14 cellular contexts compared by ENCODE assay signal in genomic region chr2:190694479-190694878, GRCh38. TPM values are rescaled to one million over a fixed set of nuclear protein-coding genes. Genes with fewer than 3 reads are reported as not detected.
A peak's percentile ranks its signal among the peaks of the same experiment; 100 is the strongest.
DNase-seq lines count a peak whose midpoint lies in the region; ATAC-seq, FAIRE-seq and TF ChIP-seq lines count a peak whose summit lies in the region.
"Had no signal": no experiment of that assay in that cellular context is flagged by ENCODE, and none has a peak within 500 bp of the region (broad histone marks: within the 10 kb centered on the region; RNA-seq: fewer than 3 reads in every experiment).

No MANE protein-coding gene starts in this region.

- no peak overlapping the region for H3K4me2 ChIP-seq in HepG2 (ENCODE audit: low read depth, low read length)
- H3K4me2 ChIP-seq: GM23338 had no signal

- no peaks in the 10 kb centered on the region for H4K20me1 ChIP-seq in HepG2 (ENCODE audit: insufficient read depth, low read length)

- H3K4me3 Mint-ChIP-seq in central memory CD8-positive, alpha-beta T cell = no peak overlapping the region
- peak overlapping the region; percentile 36 for H3K4me3 Mint-ChIP-seq in stimulated activated effector memory CD8-positive, alpha-beta T cell treated with anti-CD3 and anti-CD28 coated beads, Interleukin-12 subunit alpha, Interleukin-12 subunit beta, amount 100 ng/mL, for 72 hours
- H3K4me3 Mint-ChIP-seq: CD8-positive, alpha-beta memory T cell; GM23338 had no signal

- no peak overlapping the region for H2AFZ ChIP-seq in HepG2 (ENCODE audit: low read length)
- H2AFZ ChIP-seq: GM23338 had no signal

- H3K27ac ChIP-seq in HepG2 (ENCODE audit: extremely low read length, insufficient read depth, low read length) (no peak overlapping the region), right lobe of liver (no peak overlapping the region), HEK293 (ENCODE audit: extremely low read depth, low read depth, low read length) (no peak overlapping the region)

- H3K4me1 ChIP-seq in HepG2 (ENCODE audit: insufficient read depth, low read length) (peaks cover 13% of the 10 kb centered on the region), right lobe of liver (no peaks in the 10 kb centered on the region), HEK293 (ENCODE audit: control insufficient read depth, insufficient read depth, low read length) (no peaks in the 10 kb centered on the region)

- no peaks in the 10 kb centered on the region for H3K27me3 Mint-ChIP-seq in central memory CD8-positive, alpha-beta T cell
- H3K27me3 Mint-ChIP-seq: CD8-positive, alpha-beta memory T cell had no signal

- no peaks in the 10 kb centered on the region for H3K9me3 Mint-ChIP-seq in central memory CD8-positive, alpha-beta T cell
- no peaks in the 10 kb centered on the region for H3K9me3 Mint-ChIP-seq in stimulated activated effector memory CD8-positive, alpha-beta T cell treated with anti-CD3 and anti-CD28 coated beads, Interleukin-12 subunit alpha, Interleukin-12 subunit beta, amount 100 ng/mL, for 72 hours
- H3K9me3 Mint-ChIP-seq: CD8-positive, alpha-beta memory T cell; GM23338 had no signal

- H3K4me1 Mint-ChIP-seq in central memory CD8-positive, alpha-beta T cell = peaks cover 21% of the 10 kb centered on the region
- peaks cover 30% of the 10 kb centered on the region for H3K4me1 Mint-ChIP-seq in stimulated activated effector memory CD8-positive, alpha-beta T cell treated with anti-CD3 and anti-CD28 coated beads, Interleukin-12 subunit alpha, Interleukin-12 subunit beta, amount 100 ng/mL, for 72 hours

- TF ChIP-seq RAD21 in HepG2 (CRISPR knock-in tag; IDR thresholded peaks at IDR 0.05) = no peak

- H3K4me3 ChIP-seq in HepG2 (replicated peaks in 1 of 3; ENCODE audit: insufficient read depth in 1 of 3, low read depth in 2 of 3, low read length in 3 of 3) (no peak overlapping the region), right lobe of liver (no peak overlapping the region), HEK293 (ENCODE audit: low read depth, low read length) (no peak overlapping the region)
- H3K4me3 ChIP-seq: GM23338 had no signal

- H3K27me3 ChIP-seq in HepG2 (ENCODE audit: control insufficient read depth in 1 of 2, insufficient read depth in 2 of 2, low read length in 2 of 2) (no peaks in the 10 kb centered on the region), right lobe of liver (no peaks in the 10 kb centered on the region)

- no peak for ATAC-seq in HepG2
- no peak for ATAC-seq in right lobe of liver
- no peak for ATAC-seq in central memory CD8-positive, alpha-beta T cell (replicated peaks; ENCODE audit: extremely low read depth, poor library complexity, severe bottlenecking)
- ATAC-seq in stimulated activated effector memory CD8-positive, alpha-beta T cell treated with anti-CD3 and anti-CD28 coated beads, Interleukin-12 subunit alpha, Interleukin-12 subunit beta, amount 100 ng/mL, for 72 hours = no peak
- no peak for ATAC-seq in HG03175 (IDR thresholded peaks at IDR 0.05; ENCODE audit: unreplicated experiment)
- no peak for ATAC-seq in GM21529 (IDR thresholded peaks at IDR 0.05; ENCODE audit: unreplicated experiment)
- ATAC-seq: GM23338 had no signal

- no TSS peak for BruUV-seq in HepG2 (replicated peaks; lab: Mats Ljungman, UMichigan)

- DNase-seq in HepG2 (ENCODE audit: low spot score) (no peak), right lobe of liver (no peak), T-helper 2 cell (no peak)
- DNase-seq in central memory CD8-positive, alpha-beta T cell (ENCODE audit: low spot score in 2 of 2) = no peak
- DNase-seq in stimulated activated effector memory CD8-positive, alpha-beta T cell treated with anti-CD3 and anti-CD28 coated beads, Interleukin-12 subunit alpha, Interleukin-12 subunit beta, amount 100 ng/mL, for 72 hours (ENCODE audit: low spot score in 2 of 2) = no peak
- DNase-seq: Caco-2; CD8-positive, alpha-beta memory T cell; H7; KBM-7 had no signal

- no peak for FAIRE-seq in HepG2 (lab: Jason Lieb, UNC)
- FAIRE-seq: HTR-8/SVneo had no signal

- H3K9ac ChIP-seq in HepG2 (ENCODE audit: insufficient read depth, low read depth, low read length) = no peak overlapping the region

- peaks cover 5% of the 10 kb centered on the region for H3K36me3 Mint-ChIP-seq in central memory CD8-positive, alpha-beta T cell (ENCODE audit: insufficient read depth)
- H3K36me3 Mint-ChIP-seq in stimulated activated effector memory CD8-positive, alpha-beta T cell treated with anti-CD3 and anti-CD28 coated beads, Interleukin-12 subunit alpha, Interleukin-12 subunit beta, amount 100 ng/mL, for 72 hours = peaks cover 40% of the 10 kb centered on the region

- in situ Hi-C loops in HepG2 (cut with HindIII; ENCODE audit: extremely low pct_ligation_motif_present, low pct_unique_long_range_greater_than_20kb) = no loop called here

- WGBS in HepG2 (ENCODE audit: low lambda C conversion rate) = 88% methylated on average over 11 of the region's 11 CpGs
- WGBS in right lobe of liver (ENCODE audit: insufficient coverage, low coverage, low lambda C conversion rate, missing lambda C conversion rate) = 87% methylated on average over 11 of the region's 11 CpGs

- TF ChIP-seq CTCF in HepG2 (CRISPR knock-in tag; IDR thresholded peaks at IDR 0.05) (no peak), right lobe of liver (IDR thresholded peaks at IDR 0.05) (no peak), HEK293 (tag by site-specific recombination; IDR thresholded peaks at IDR 0.05) (no peak)

- H3K36me3 ChIP-seq in HepG2 (replicated peaks in 1 of 2; ENCODE audit: control insufficient read depth in 1 of 2, insufficient read depth in 2 of 2, low read length in 2 of 2) (peaks cover 0 to 13% of the 10 kb centered on the region in 2 experiments; a peak in 3 of 5 replicates), right lobe of liver (peaks cover 0 to 17% (median 1%) of the 10 kb centered on the region in 4 donors), HEK293 (ENCODE audit: control insufficient read depth in 2 of 2, insufficient read depth in 1 of 2, low read length in 2 of 2) (peaks cover 4 to 20% of the 10 kb centered on the region in 2 experiments; a peak in 2 of 3 replicates)

- CTCF ChIA-PET in HepG2 (lab: Yijun Ruan, JAX; ENCODE audit: low intra/inter-chr PET ratio, low total read pairs) (no interaction called here), HEK293 (lab: Yijun Ruan, JAX) (no interaction called here)

- TF ChIP-seq POLR2A in HepG2 (IDR thresholded peaks at IDR 0.05; ENCODE audit: insufficient read depth in 1 of 2, low read depth in 2 of 2, low read length in 2 of 2) = no peak
- TF ChIP-seq POLR2A in right lobe of liver (IDR thresholded peaks at IDR 0.05) = no peak

- H3K9me3 ChIP-seq in HepG2 (ENCODE audit: low read length) (no peaks in the 10 kb centered on the region), right lobe of liver (no peaks in the 10 kb centered on the region), HEK293 (ENCODE audit: control insufficient read depth, insufficient read depth, low read depth, low read length) (no peaks in the 10 kb centered on the region)
- H3K9me3 ChIP-seq: Caco-2 had no signal

- peak overlapping the region; percentile 57 for H3K27ac Mint-ChIP-seq in central memory CD8-positive, alpha-beta T cell (ENCODE audit: low read depth)
- peak overlapping the region; percentile 78 for H3K27ac Mint-ChIP-seq in stimulated activated effector memory CD8-positive, alpha-beta T cell treated with anti-CD3 and anti-CD28 coated beads, Interleukin-12 subunit alpha, Interleukin-12 subunit beta, amount 100 ng/mL, for 72 hours

- no peaks in the 10 kb centered on the region for H3K79me2 ChIP-seq in HepG2 (ENCODE audit: insufficient read depth, low read length)

- TF ChIP-seq EP300 in HepG2 (IDR thresholded peaks at IDR 0.05; ENCODE audit: low read depth in 2 of 2, low read length in 2 of 2) (no peak), HepG2 (CRISPR knock-in tag; IDR thresholded peaks at IDR 0.05; ENCODE audit: borderline replicate concordance) (no peak)

- intact Hi-C loops in HepG2 (cut with micrococcal nuclease; ENCODE audit: unreplicated experiment) = no loop called here
- intact Hi-C loops in right lobe of liver (cut with DNase I) = no loop called here

- POLR2A ChIA-PET in HepG2 (lab: Yijun Ruan, JAX) = no interaction called here
- POLR2A ChIA-PET in HEK293 (lab: Yijun Ruan, JAX) = interaction anchor here (0.6 kb wide), 1 partner anchor 343 kb away, joined by 3 read pairs; no protein-coding TSS in a partner anchor

TF ChIP-seq in HepG2, 621 proteins besides CTCF, POLR2A, EP300 and RAD21 (continues in another document):
- TF ChIP-seq MAFK (conservative IDR thresholded peaks at IDR 0.05 in 1 of 2, IDR thresholded peaks at IDR 0.05 in 1 of 2; ENCODE audit: low read length in 2 of 2) (peak; percentile 29 to 76; a peak in 3 of 4 replicates), MXI1 (IDR thresholded peaks at IDR 0.05; ENCODE audit: borderline replicate concordance, low read depth, low read length) (no peak)

TF ChIP-seq in HEK293, 187 proteins besides CTCF, POLR2A, EP300 and RAD21:
- TF ChIP-seq ZNF248 (tag by site-specific recombination; IDR thresholded peaks at IDR 0.05) = no peak
- peak; percentile 71 for TF ChIP-seq ZNF202 (tag by site-specific recombination; IDR thresholded peaks at IDR 0.05; ENCODE audit: borderline replicate concordance)

RNA-seq across cellular contexts. Expression of gene NAB1, which starts 45.6 kb away (rescaled TPM):
- 46.0 and 51.2 TPM in 2 replicates for total RNA-seq in HepG2 (2016; rRNA removed; fragmentation: Illumina TruSeq; extraction: Trizol)
- 139 and 176 TPM in 2 replicates for total RNA-seq in HepG2 (2016; cell fraction: cytosol; rRNA removed; fragmentation: Illumina TruSeq; extraction: Trizol; ENCODE audit: low read depth)
- total RNA-seq in HepG2 (2016; cell fraction: insoluble cytoplasmic fraction; rRNA removed; fragmentation: Illumina TruSeq; extraction: Trizol) = 49.6 and 52.0 TPM in 2 replicates
- 123 and 139 TPM in 2 replicates for total RNA-seq in HepG2 (2016; cell fraction: membrane; rRNA removed; fragmentation: Illumina TruSeq; extraction: Trizol)
- 44.1 and 50.2 TPM in 2 replicates for total RNA-seq in HepG2 (2016; cell fraction: nucleus; rRNA removed; fragmentation: Illumina TruSeq; extraction: Trizol)
- polyA plus RNA-seq in HepG2 (2011; rRNA removed) = 19.6 and 24.5 TPM in 2 replicates
- 9.0 and 11.6 TPM in 2 replicates for polyA plus RNA-seq in HepG2 (2011; cell fraction: cytosol; rRNA removed)
- 38.8 and 42.4 TPM in 2 replicates for polyA plus RNA-seq in HepG2 (2011; cell fraction: nucleus; rRNA removed)
- 23.4 and 23.6 TPM in 2 replicates for polyA plus RNA-seq in HepG2 (2012)
- 7.2 and 7.4 TPM in 2 replicates for polyA plus RNA-seq in HepG2 (2016; cell fraction: cytosol; fragmentation: Illumina TruSeq; extraction: Trizol; ENCODE audit: low read depth)
- polyA plus RNA-seq in HepG2 (2016; cell fraction: insoluble cytoplasmic fraction; fragmentation: Illumina TruSeq; extraction: Trizol; ENCODE audit: low read depth) = 43.9 and 45.3 TPM in 2 replicates
- 24.2 and 27.5 TPM in 2 replicates for polyA plus RNA-seq in HepG2 (2016; cell fraction: membrane; fragmentation: Illumina TruSeq; extraction: Trizol; ENCODE audit: low read depth)
- polyA plus RNA-seq in HepG2 (2016; cell fraction: nucleus; fragmentation: Illumina TruSeq; extraction: Trizol; ENCODE audit: insufficient read depth, low read depth) = 72.5 and 83.7 TPM in 2 replicates
- 18.6 and 50.1 TPM in 2 replicates for polyA minus RNA-seq in HepG2 (2011; rRNA and poly(A)+ RNA removed; ENCODE audit: low replicate concordance)
- polyA minus RNA-seq in HepG2 (2011; cell fraction: cytosol; rRNA and poly(A)+ RNA removed) = 28.5 and 29.1 TPM in 2 replicates
- polyA minus RNA-seq in HepG2 (2011; cell fraction: nucleus; rRNA and poly(A)+ RNA removed) = 33.7 and 45.5 TPM in 2 replicates
- total RNA-seq in right lobe of liver = 10 to 100 TPM; 22.0 to 29.9 (median 23.8) TPM
